ENCODE assay signal across 9 cellular contexts in genomic region chr6:71510057-71510713, GRCh38.
DNase-seq lines count a peak whose midpoint lies in the region; ATAC-seq and TF ChIP-seq lines count a peak whose summit lies in the region.
"Had no signal": no experiment of that assay in that cellular context is flagged by ENCODE, and none has a peak within 500 bp of the region (broad histone marks: within the 10 kb centered on the region; RNA-seq: fewer than 3 reads in every experiment).

No MANE protein-coding gene starts in this region.

- no peaks in the 10 kb centered on the region for H3K79me2 ChIP-seq in parathyroid adenoma

- no peaks in the 10 kb centered on the region for H3K36me3 ChIP-seq in BE2C
- H3K36me3 ChIP-seq in parathyroid adenoma (ENCODE audit: control insufficient read depth, insufficient read depth, low read length): no peaks in the 10 kb centered on the region
- H3K36me3 ChIP-seq: neutrophil had no signal

- H3K4me1 ChIP-seq in BE2C: no peaks in the 10 kb centered on the region
- no peaks in the 10 kb centered on the region for H3K4me1 ChIP-seq in parathyroid adenoma

- no peak overlapping the region for H2AFZ ChIP-seq in parathyroid adenoma

- no peaks in the 10 kb centered on the region for H3K9me3 ChIP-seq in BE2C
- H3K9me3 ChIP-seq in parathyroid adenoma (ENCODE audit: control insufficient read depth, low read length): no peaks in the 10 kb centered on the region
- H3K9me3 ChIP-seq: neutrophil had no signal

- H3K27me3 ChIP-seq in BE2C (0 out of 2 replicates have a peak, but pooled peaks cover 5% of the 10 kb centered on the region), parathyroid adenoma (ENCODE audit: control insufficient read depth, insufficient read depth, low read length) (no peaks in the 10 kb centered on the region)

- no peak overlapping the region for H3K27ac ChIP-seq in parathyroid adenoma
- H3K27ac ChIP-seq: neutrophil had no signal

- H3K4me3 ChIP-seq in BE2C (ENCODE audit: low read depth, low read length) (no peak overlapping the region), parathyroid adenoma (ENCODE audit: low read depth, low read length) (no peak overlapping the region)

- peak; percentile 18 for TF ChIP-seq CTCF in BE2C (IDR thresholded peaks at IDR 0.05; ENCODE audit: low read depth, low read length)
- TF ChIP-seq CTCF in parathyroid adenoma (IDR thresholded peaks at IDR 0.05): peak; percentile 51

- no peak overlapping the region for H3K4me2 ChIP-seq in parathyroid adenoma (ENCODE audit: low read length)

- peak; percentile 81 for ATAC-seq in GM18873 (IDR thresholded peaks at IDR 0.05; ENCODE audit: low FRiP score, unreplicated experiment)
- ATAC-seq in HG03280 (IDR thresholded peaks at IDR 0.05; ENCODE audit: unreplicated experiment): peak; percentile 87
- ATAC-seq in SK-N-SH treated with all-trans-retinoic acid at 6 μM for 48 hours: peak; percentile 93

- no peak overlapping the region for H3K9ac ChIP-seq in parathyroid adenoma

- DNase-seq in BE2C (no peak), foreskin melanocyte (peak; percentile 53)
- DNase-seq in stimulated activated CD4-positive, alpha-beta T cell treated with anti-CD3 and anti-CD28 coated beads, Interleukin-4, amount 100 ng/mL, for 24 hours: no peak
- DNase-seq in activated CD4-positive, alpha-beta T cell treated with anti-CD3 and anti-CD28 coated beads, Interleukin-2, amount 50 U/mL, for 48 hours: no peak

TF ChIP-seq in SK-N-SH treated with all-trans-retinoic acid at 6 μM for 48 hours, 23 proteins besides CTCF, POLR2A, EP300 and RAD21:
- TF ChIP-seq ZNF70 (CRISPR knock-in tag; IDR thresholded peaks at IDR 0.05): no peak
- no peak for TF ChIP-seq GLIS3 (CRISPR knock-in tag; IDR thresholded peaks at IDR 0.05)
- TF ChIP-seq OSR1 (CRISPR knock-in tag; IDR thresholded peaks at IDR 0.05): no peak
- no peak for TF ChIP-seq TOX (CRISPR knock-in tag; IDR thresholded peaks at IDR 0.05; ENCODE audit: borderline replicate concordance)
- TF ChIP-seq PPARA (CRISPR knock-in tag; IDR thresholded peaks at IDR 0.05; ENCODE audit: borderline replicate concordance): no peak
- TF ChIP-seq SNAI2 (CRISPR knock-in tag; IDR thresholded peaks at IDR 0.05): no peak
